ENCODE assay signal across 25 cellular contexts in genomic region chr13:75330770-75331169, GRCh38.
"Had no signal": no experiment of that assay in that cellular context is flagged by ENCODE, and none has a peak within 500 bp of the region (broad histone marks: within the 10 kb centered on the region; RNA-seq: fewer than 3 reads in every experiment).

No MANE protein-coding gene starts in this region.

- H3K27ac Mint-ChIP-seq: activated CD4-positive, alpha-beta memory T cell treated with anti-CD3 and anti-CD28 coated beads, Interleukin-2, amount 10 ng/mL, durations not matched to agents 7 days and 5 days; activated naive CD4-positive, alpha-beta T cell treated with anti-CD3 and anti-CD28 coated beads, Interleukin-2, amount 50 U/mL, for 24 hours; activated naive CD8-positive, alpha-beta T cell treated with anti-CD3 and anti-CD28 coated beads, Interleukin-2, amount 10 ng/mL, durations not matched to agents 7 days and 5 days; activated T-cell treated with anti-CD3 and anti-CD28 coated beads, Interleukin-2, amount 50 U/mL, for 24 hours; activated T-helper 2 cell treated with anti-CD3 and anti-CD28 coated beads, Interferon-gamma antibody, Interleukin-2, Interleukin-4, amounts not matched to agents 10 μg/mL and 5 μg/mL and 100 μg/mL, durations not matched to agents 14 hours and 24 hours and 36 hours; T-helper 1 cell treated with Interleukin-12 subunit alpha and Interleukin-12 subunit beta and Interleukin-4 antibody, amounts not matched to agents 30 μg/mL and 1 μg/mL, for 36 hours; T-helper 2 cell treated with Interferon-gamma antibody and Interleukin-4, amounts not matched to agents 5 μg/mL and 100 μg/mL, for 36 hours had no signal

- ATAC-seq: Panc1 had no signal

- DNase-seq: activated CD4-positive, alpha-beta memory T cell treated with anti-CD3 and anti-CD28 coated beads, Interleukin-2, amount 10 ng/mL, durations not matched to agents 7 days and 5 days; activated CD4-positive, alpha-beta T cell treated with anti-CD3 and anti-CD28 coated beads for 48 hours; activated gamma-delta T cell; activated naive CD4-positive, alpha-beta T cell treated with Interleukin-2 at 50 U/mL for 16 hours; activated naive CD8-positive, alpha-beta T cell treated with anti-CD3 and anti-CD28 coated beads, Interleukin-2, amount 10 ng/mL, durations not matched to agents 7 days and 5 days; activated T-cell treated with anti-CD3 and anti-CD28 coated beads, Interleukin-2, amount 50 U/mL, for 24 hours; amygdala; Karpas-422; KBM-7; NCI-H1105; NCI-H1417 treated with DMSO at 0.1 percent for 48 hours; NCI-H1694; NCI-H1930; NCI-H2081 treated with DMSO at 0.1 percent for 48 hours; NCI-H226; NCI-H524 treated with DMSO at 0.1 percent for 48 hours; SHP77 treated with DMSO at 0.1 percent for 48 hours; SK-N-SH had no signal

- H3K9me3 Mint-ChIP-seq: activated CD4-positive, alpha-beta memory T cell treated with anti-CD3 and anti-CD28 coated beads, Interleukin-2, amount 10 ng/mL, durations not matched to agents 7 days and 5 days; activated naive CD4-positive, alpha-beta T cell treated with anti-CD3 and anti-CD28 coated beads, Interleukin-2, amount 50 U/mL, for 24 hours; activated naive CD8-positive, alpha-beta T cell treated with anti-CD3 and anti-CD28 coated beads, Interleukin-2, amount 10 ng/mL, durations not matched to agents 7 days and 5 days; activated T-cell treated with anti-CD3 and anti-CD28 coated beads, Interleukin-2, amount 50 U/mL, for 24 hours; activated T-helper 2 cell treated with anti-CD3 and anti-CD28 coated beads, Interferon-gamma antibody, Interleukin-2, Interleukin-4, amounts not matched to agents 10 μg/mL and 5 μg/mL and 100 μg/mL, durations not matched to agents 14 hours and 24 hours and 36 hours; central memory CD8-positive, alpha-beta T cell; T-helper 1 cell treated with Interleukin-12 subunit alpha and Interleukin-12 subunit beta and Interleukin-4 antibody, amounts not matched to agents 30 μg/mL and 1 μg/mL, for 36 hours had no signal

- H3K36me3 Mint-ChIP-seq: activated naive CD4-positive, alpha-beta T cell treated with anti-CD3 and anti-CD28 coated beads, Interleukin-2, amount 50 U/mL, for 24 hours had no signal

- FAIRE-seq: TTC549 had no signal

- H3K27me3 Mint-ChIP-seq: activated naive CD4-positive, alpha-beta T cell treated with anti-CD3 and anti-CD28 coated beads, Interleukin-2, amount 50 U/mL, for 24 hours; activated naive CD8-positive, alpha-beta T cell treated with anti-CD3 and anti-CD28 coated beads, Interleukin-2, amount 10 ng/mL, durations not matched to agents 7 days and 5 days; activated T-cell treated with anti-CD3 and anti-CD28 coated beads, Interleukin-2, amount 50 U/mL, for 24 hours; central memory CD8-positive, alpha-beta T cell had no signal

- H3K4me3 Mint-ChIP-seq: activated CD4-positive, alpha-beta memory T cell treated with anti-CD3 and anti-CD28 coated beads, Interleukin-2, amount 10 ng/mL, durations not matched to agents 7 days and 5 days; activated naive CD4-positive, alpha-beta T cell treated with anti-CD3 and anti-CD28 coated beads, Interleukin-2, amount 50 U/mL, for 24 hours; activated naive CD8-positive, alpha-beta T cell treated with anti-CD3 and anti-CD28 coated beads, Interleukin-2, amount 10 ng/mL, durations not matched to agents 7 days and 5 days; activated T-cell treated with anti-CD3 and anti-CD28 coated beads, Interleukin-2, amount 50 U/mL, for 24 hours; central memory CD8-positive, alpha-beta T cell; T-helper 1 cell treated with Interleukin-12 subunit alpha and Interleukin-12 subunit beta and Interleukin-4 antibody, amounts not matched to agents 30 μg/mL and 1 μg/mL, for 36 hours; T-helper 2 cell treated with Interferon-gamma antibody and Interleukin-4, amounts not matched to agents 5 μg/mL and 100 μg/mL, for 36 hours had no signal
